In genomic region chr5:130126748-130127147, GRCh38 we compare ENCODE assay signal across 23 cellular contexts.
"Had no signal": no experiment of that assay in that cellular context is flagged by ENCODE, and none has a peak within 500 bp of the region (broad histone marks: within the 10 kb centered on the region; RNA-seq: fewer than 3 reads in every experiment).

No MANE protein-coding gene starts in this region.

- H3K4me3 ChIP-seq: coronary artery, gastroesophageal sphincter, heart right ventricle, left ventricle myocardium inferior, psoas muscle, upper lobe of right lung had no signal

- DNase-seq: activated CD4-positive, alpha-beta T cell treated with anti-CD3 and anti-CD28 coated beads for 36 hours; activated CD4-positive, alpha-beta T cell treated with anti-CD3 and anti-CD28 coated beads, Interleukin-2, amount 50 U/mL, for 48 hours; activated gamma-delta T cell treated with Interleukin-2 at 50 U/mL for 16 hours; activated T-cell treated with anti-CD3 and anti-CD28 coated beads for 4 hours; central memory CD4-positive, alpha-beta T cell; erythroblast; heart right ventricle; kidney glomerular epithelial cell; left ventricle myocardium inferior; mammary epithelial cell; midbrain; nephron progenitor cell; occipital lobe; psoas muscle; right cardiac atrium; small intestine; stimulated activated CD4-positive, alpha-beta T cell treated with anti-CD3 and anti-CD28 coated beads, Interleukin-4, amount 100 ng/mL, for 4 hours; SW 1271; T-helper 2 cell; upper lobe of right lung had no signal

- FAIRE-seq: endometrium, small intestine had no signal
